Comparison of ENCODE assay signal across 1 cellular context in the genomic region with DNA sequence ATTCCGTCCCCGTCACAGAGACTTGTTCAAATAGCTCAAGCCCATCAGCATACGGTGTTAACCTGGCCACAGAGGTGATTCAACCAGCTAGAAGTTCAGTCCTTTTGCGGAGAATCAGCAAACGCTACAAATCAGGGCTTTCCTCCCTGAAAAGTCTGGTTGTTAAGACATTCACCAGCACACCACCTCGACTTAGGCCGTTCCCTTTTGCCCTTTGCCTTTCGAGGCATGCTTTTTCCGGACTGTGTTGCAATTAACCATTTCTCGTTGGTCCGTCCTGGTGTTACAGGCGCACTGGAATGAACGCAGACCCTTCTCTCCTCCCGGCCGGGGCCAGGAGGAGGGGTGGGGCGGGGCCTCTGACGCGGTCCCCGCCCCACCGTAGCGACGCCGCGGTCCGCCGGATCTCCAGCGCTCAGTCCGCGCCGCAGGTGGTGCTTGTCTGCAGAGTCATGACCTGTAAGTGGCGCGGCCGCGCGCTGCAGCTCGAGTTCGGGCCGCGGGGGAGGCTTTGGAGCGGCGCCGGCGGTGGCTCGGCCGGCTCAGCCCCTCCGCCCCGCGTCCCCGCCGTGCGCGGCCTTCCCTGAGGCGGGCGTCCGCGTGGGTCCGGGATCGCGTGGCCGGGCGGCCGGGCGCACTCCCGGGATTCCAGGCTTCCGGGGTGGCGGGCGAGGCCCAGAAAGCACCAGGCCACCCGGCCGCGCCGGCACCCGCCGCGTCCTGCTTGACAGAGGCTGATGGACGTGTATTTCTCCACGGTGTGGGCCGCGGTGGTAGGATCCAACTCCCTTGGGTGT.
TF ChIP-seq lines count a peak whose summit lies in the region.

Gene NIT2, plus strand, starts transcription at position 418 of the 797 bp plus-strand sequence. Its CDS starts 35 bp downstream, at position 453.

TF ChIP-seq in HepG2, 621 proteins besides CTCF, POLR2A, EP300 and RAD21 (continued from another document and continues in another):
- TF ChIP-seq ZBTB14 (CRISPR knock-in tag; IDR thresholded peaks at IDR 0.05) (peak; percentile 46; the same call in 1 of the 2 replicates), ZNF354B (CRISPR knock-in tag; IDR thresholded peaks at IDR 0.05) (no peak), MAFF (IDR thresholded peaks at IDR 0.05; ENCODE audit: low read depth, low read length) (no peak), FOXM1 (CRISPR knock-in tag; IDR thresholded peaks at IDR 0.05) (no peak), GABPB1 (CRISPR knock-in tag; IDR thresholded peaks at IDR 0.05) (no peak; the same call in none of the 2 replicates), RARA (CRISPR knock-in tag; IDR thresholded peaks at IDR 0.05) (peak; percentile 52; the same call in 1 of the 2 replicates), NRL (CRISPR knock-in tag; IDR thresholded peaks at IDR 0.05; ENCODE audit: borderline replicate concordance) (no peak), TCF7 (IDR thresholded peaks at IDR 0.05; ENCODE audit: low read depth) (no peak), TGIF2 (CRISPR knock-in tag; IDR thresholded peaks at IDR 0.05) (peak; percentile 20; the same call in 1 of the 2 replicates), EEA1 (CRISPR knock-in tag; IDR thresholded peaks at IDR 0.05; ENCODE audit: borderline replicate concordance) (peak; percentile 50; the same call in 1 of the 2 replicates), FOSL2 (CRISPR knock-in tag; IDR thresholded peaks at IDR 0.05) (peak; percentile 58; the same call in 1 of the 2 replicates), STAT5B (CRISPR knock-in tag; IDR thresholded peaks at IDR 0.05) (no peak), CHD4 (IDR thresholded peaks at IDR 0.05; ENCODE audit: borderline replicate concordance, low read length) (no peak), CHCHD3 (CRISPR knock-in tag; IDR thresholded peaks at IDR 0.05) (no peak), HIVEP1 (CRISPR knock-in tag; IDR thresholded peaks at IDR 0.05) (no peak), ATAD3A (CRISPR knock-in tag; IDR thresholded peaks at IDR 0.05) (no peak), ZNF333 (CRISPR knock-in tag; IDR thresholded peaks at IDR 0.05; ENCODE audit: borderline replicate concordance) (no peak), TAF15 (IDR thresholded peaks at IDR 0.05; ENCODE audit: low read depth, low read length, poor library complexity, severe bottlenecking) (no peak), SRSF1 (optimal IDR thresholded peaks at IDR 0.05; ENCODE audit: low read depth, low read length) (no peak), ELF4 (CRISPR knock-in tag; IDR thresholded peaks at IDR 0.05; ENCODE audit: borderline replicate concordance) (no peak), ZEB1 (IDR thresholded peaks at IDR 0.05; ENCODE audit: insufficient replicate concordance, low read depth) (no peak), SP140L (CRISPR knock-in tag; IDR thresholded peaks at IDR 0.05; ENCODE audit: borderline replicate concordance) (no peak), CEBPZ (IDR thresholded peaks at IDR 0.05; ENCODE audit: low read length) (no peak), HHEX (CRISPR knock-in tag; IDR thresholded peaks at IDR 0.05) (peak; percentile 45), FOXC1 (CRISPR knock-in tag; IDR thresholded peaks at IDR 0.05; ENCODE audit: borderline replicate concordance) (0 out of 2 replicates have a peak, but pooled peaks have one; percentile 26), HOMEZ (CRISPR knock-in tag; IDR thresholded peaks at IDR 0.05; ENCODE audit: low read depth) (no peak), ZNF34 (CRISPR knock-in tag; IDR thresholded peaks at IDR 0.05; ENCODE audit: borderline replicate concordance) (peak; percentile 81; the same call in 1 of the 2 replicates), NR3C1 (CRISPR knock-in tag; IDR thresholded peaks at IDR 0.05) (no peak), LBX2 (CRISPR knock-in tag; IDR thresholded peaks at IDR 0.05; ENCODE audit: borderline replicate concordance) (no peak), ZC3H13 (CRISPR knock-in tag; IDR thresholded peaks at IDR 0.05) (no peak), ZNF451 (CRISPR knock-in tag; IDR thresholded peaks at IDR 0.05) (no peak), ZNF44 (CRISPR knock-in tag; IDR thresholded peaks at IDR 0.05) (no peak), POLR2AphosphoS2 (IDR thresholded peaks at IDR 0.05; ENCODE audit: low read depth, low read length) (no peak), SMAD3 (CRISPR knock-in tag; IDR thresholded peaks at IDR 0.05) (no peak), MLLT10 (CRISPR knock-in tag; IDR thresholded peaks at IDR 0.05) (no peak), NR0B2 (CRISPR knock-in tag; IDR thresholded peaks at IDR 0.05) (peak; percentile 27; the same call in 1 of the 2 replicates), ARID4A (CRISPR knock-in tag; IDR thresholded peaks at IDR 0.05; ENCODE audit: borderline replicate concordance) (peak; percentile 63; the same call in 1 of the 2 replicates), ZNF841 (CRISPR knock-in tag; IDR thresholded peaks at IDR 0.05; ENCODE audit: borderline replicate concordance) (no peak; the same call in 1 of the 2 replicates), PRDM15 (CRISPR knock-in tag; IDR thresholded peaks at IDR 0.05) (no peak; the same call in 1 of the 2 replicates), EHMT2 (IDR thresholded peaks at IDR 0.05; ENCODE audit: borderline replicate concordance, low read depth, low read length) (no peak), ZNF589 (CRISPR knock-in tag; conservative IDR thresholded peaks at IDR 0.05) (no peak)
- TF ChIP-seq, protein P1, sequence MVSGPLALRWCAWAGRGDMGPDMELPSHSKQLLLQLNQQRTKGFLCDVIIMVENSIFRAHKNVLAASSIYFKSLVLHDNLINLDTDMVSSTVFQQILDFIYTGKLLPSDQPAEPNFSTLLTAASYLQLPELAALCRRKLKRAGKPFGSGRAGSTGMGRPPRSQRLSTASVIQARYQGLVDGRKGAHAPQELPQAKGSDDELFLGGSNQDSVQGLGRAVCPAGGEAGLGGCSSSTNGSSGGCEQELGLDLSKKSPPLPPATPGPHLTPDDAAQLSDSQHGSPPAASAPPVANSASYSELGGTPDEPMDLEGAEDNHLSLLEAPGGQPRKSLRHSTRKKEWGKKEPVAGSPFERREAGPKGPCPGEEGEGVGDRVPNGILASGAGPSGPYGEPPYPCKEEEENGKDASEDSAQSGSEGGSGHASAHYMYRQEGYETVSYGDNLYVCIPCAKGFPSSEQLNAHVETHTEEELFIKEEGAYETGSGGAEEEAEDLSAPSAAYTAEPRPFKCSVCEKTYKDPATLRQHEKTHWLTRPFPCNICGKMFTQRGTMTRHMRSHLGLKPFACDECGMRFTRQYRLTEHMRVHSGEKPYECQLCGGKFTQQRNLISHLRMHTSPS (CRISPR knock-in tag; IDR thresholded peaks at IDR 0.05; ENCODE audit: low read depth), result 0 out of 2 replicates have a peak, but pooled peaks have one; percentile 3
- TF ChIP-seq, protein P2, sequence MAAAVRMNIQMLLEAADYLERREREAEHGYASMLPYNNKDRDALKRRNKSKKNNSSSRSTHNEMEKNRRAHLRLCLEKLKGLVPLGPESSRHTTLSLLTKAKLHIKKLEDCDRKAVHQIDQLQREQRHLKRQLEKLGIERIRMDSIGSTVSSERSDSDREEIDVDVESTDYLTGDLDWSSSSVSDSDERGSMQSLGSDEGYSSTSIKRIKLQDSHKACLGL (CRISPR knock-in tag; IDR thresholded peaks at IDR 0.05), result no peak
